ENCODE assay signal across 16 cellular contexts in the genomic region with DNA sequence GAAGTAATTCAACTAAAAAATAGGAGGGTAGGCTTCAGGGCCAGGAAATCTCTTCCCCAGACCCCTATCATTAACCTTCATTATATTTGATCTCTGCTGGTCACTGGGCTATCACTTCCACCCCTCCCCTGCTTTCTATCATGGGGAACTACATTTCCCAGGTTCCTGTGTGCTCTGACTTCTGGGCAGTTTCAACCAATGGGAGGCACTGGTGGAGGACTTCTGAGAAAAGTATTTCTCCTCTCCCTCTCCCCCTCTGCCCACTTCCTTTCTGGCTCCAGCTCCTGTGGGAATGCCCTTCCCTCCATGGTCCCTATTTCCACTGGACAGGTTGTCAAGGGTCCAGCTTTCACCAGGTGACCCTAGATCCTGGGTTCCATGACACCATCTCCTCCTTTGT.
DNase-seq lines count a peak whose midpoint lies in the region; ATAC-seq and TF ChIP-seq lines count a peak whose summit lies in the region.
"Had no signal": no experiment of that assay in that cellular context is flagged by ENCODE, and none has a peak within 500 bp of the region (broad histone marks: within the 10 kb centered on the region; RNA-seq: fewer than 3 reads in every experiment).

No MANE protein-coding gene starts in this region.

- no peak for DNase-seq in left ventricle myocardium inferior
- DNase-seq in cardiac septum (ENCODE audit: low spot score), result no peak
- DNase-seq in SJCRH30, result peak; percentile 42 to 56
- peak; percentile 48 to 55 for DNase-seq in fibroblast of lung (ENCODE audit: low read depth in 2 of 2)
- DNase-seq in aorta, result peak; percentile 14 to 16
- DNase-seq in GM10266 (ENCODE audit: extremely low spot score), result no peak
- DNase-seq: Kasumi-1, NCI-H1694, NCI-H446 treated with DMSO at 0.1 percent for 48 hours, pancreas, WERI-Rb-1 had no signal

- ATAC-seq in aorta (ENCODE audit: low FRiP score) (no peak), GM19328 (IDR thresholded peaks at IDR 0.05; ENCODE audit: unreplicated experiment) (no peak), HG03571 (IDR thresholded peaks at IDR 0.05; ENCODE audit: unreplicated experiment) (no peak)
- ATAC-seq: activated T-helper 17 cell treated with anti-CD3 and anti-CD28 coated beads, Interleukin-2, amount 50 U/mL, for 72 hours; pancreas; stimulated activated effector memory CD8-positive, alpha-beta T cell treated with anti-CD3 and anti-CD28 coated beads, Interleukin-12 subunit alpha, Interleukin-12 subunit beta, amount 100 ng/mL, for 72 hours had no signal

- H3K9ac ChIP-seq in fibroblast of lung (ENCODE audit: insufficient read depth, low read length), result no peak overlapping the region

- H3K4me2 ChIP-seq in fibroblast of lung (ENCODE audit: extremely low read depth, insufficient read depth, low read length), result no peak overlapping the region

- no peak overlapping the region for H2AFZ ChIP-seq in fibroblast of lung (ENCODE audit: low read length)

- H3K79me2 ChIP-seq in fibroblast of lung (ENCODE audit: control insufficient read depth, insufficient read depth, low read length), result no peaks in the 10 kb centered on the region

- TF ChIP-seq CTCF in left ventricle myocardium inferior (IDR thresholded peaks at IDR 0.05; ENCODE audit: borderline replicate concordance) (no peak), fibroblast of lung (conservative IDR thresholded peaks at IDR 0.05 in 1 of 2, IDR thresholded peaks at IDR 0.05 in 1 of 2; ENCODE audit: low read depth in 1 of 2, low read length in 2 of 2) (no peak), GM10266 (IDR thresholded peaks at IDR 0.05; ENCODE audit: control insufficient read depth, insufficient read depth, low read depth, missing control alignments) (no peak)

- H3K27me3 ChIP-seq in left ventricle myocardium inferior (ENCODE audit: low read depth) (peaks cover 22% of the 10 kb centered on the region), SJCRH30 (no peaks in the 10 kb centered on the region), fibroblast of lung (ENCODE audit: control insufficient read depth, insufficient read depth, low read length) (no peaks in the 10 kb centered on the region), aorta (ENCODE audit: control insufficient read depth in 1 of 2, insufficient read depth in 2 of 2, low read length in 1 of 2) (no peaks in the 10 kb centered on the region)
- H3K27me3 ChIP-seq: pancreas had no signal

- H4K20me1 ChIP-seq in fibroblast of lung (ENCODE audit: control insufficient read depth, extremely low read depth, insufficient read depth, low read length), result no peaks in the 10 kb centered on the region

- H3K36me3 ChIP-seq in left ventricle myocardium inferior, result no peaks in the 10 kb centered on the region
- H3K36me3 ChIP-seq in SJCRH30, result no peaks in the 10 kb centered on the region
- no peaks in the 10 kb centered on the region for H3K36me3 ChIP-seq in fibroblast of lung (ENCODE audit: control insufficient read depth, insufficient read depth, low read length)
- H3K36me3 ChIP-seq in aorta (ENCODE audit: control insufficient read depth in 1 of 2, insufficient read depth in 2 of 2, low read length in 1 of 2), result no peaks in the 10 kb centered on the region
- H3K36me3 ChIP-seq: pancreas, WERI-Rb-1 had no signal

- no peak overlapping the region for H3K4me3 ChIP-seq in left ventricle myocardium inferior
- no peak overlapping the region for H3K4me3 ChIP-seq in SJCRH30
- H3K4me3 ChIP-seq in fibroblast of lung (replicated peaks in 1 of 4; ENCODE audit: control extremely low read depth in 1 of 4, insufficient read depth in 1 of 4, low read depth in 3 of 4, low read length in 4 of 4), result no peak overlapping the region
- H3K4me3 ChIP-seq in aorta (ENCODE audit: low read length in 2 of 2), result no peak overlapping the region
- H3K4me3 ChIP-seq: pancreas had no signal

- intact Hi-C loops in left ventricle myocardium inferior (cut with micrococcal nuclease), result no loop called here
- intact Hi-C loops in cardiac septum (cut with DNase I), result no loop called here
- intact Hi-C loops in aorta (cut with DNase I), result no loop called here

- H3K27ac ChIP-seq in left ventricle myocardium inferior (replicated peaks), result peak overlapping the region; percentile 33
- H3K27ac ChIP-seq in SJCRH30, result peak overlapping the region; percentile 87
- H3K27ac ChIP-seq in fibroblast of lung (ENCODE audit: insufficient read depth, low read length), result peak overlapping the region; percentile 86
- no peak overlapping the region for H3K27ac ChIP-seq in aorta (ENCODE audit: low read depth in 1 of 2, low read length in 2 of 2)
- H3K27ac ChIP-seq: HL-60, pancreas, WERI-Rb-1 had no signal

- H3K4me1 ChIP-seq in left ventricle myocardium inferior (no peaks in the 10 kb centered on the region), SJCRH30 (peaks cover 39% of the 10 kb centered on the region), fibroblast of lung (ENCODE audit: control insufficient read depth, extremely low read depth, insufficient read depth, low read length) (peaks cover 9% of the 10 kb centered on the region), aorta (ENCODE audit: control insufficient read depth in 1 of 2, insufficient read depth in 2 of 2, low read length in 2 of 2) (no peaks in the 10 kb centered on the region)
- H3K4me1 ChIP-seq: pancreas had no signal

- H3K9me3 ChIP-seq in left ventricle myocardium inferior (replicated peaks) (no peaks in the 10 kb centered on the region), SJCRH30 (replicated peaks) (no peaks in the 10 kb centered on the region), fibroblast of lung (ENCODE audit: control insufficient read depth, insufficient read depth, low read depth, low read length) (no peaks in the 10 kb centered on the region), aorta (ENCODE audit: control insufficient read depth, low read length) (no peaks in the 10 kb centered on the region)
- H3K9me3 ChIP-seq: pancreas had no signal

Comparison
In these comparisons a context has a peak if more than half of its experiments do, and no peak if none do; other contexts are left out.
1. DNase-seq: peak in SJCRH30 (2 of 2), fibroblast of lung (2 of 2) and aorta (2 of 2); none in left ventricle myocardium inferior (single experiment), cardiac septum (single experiment) and GM10266 (single experiment).
2. H3K27ac ChIP-seq: peak in left ventricle myocardium inferior (single experiment), SJCRH30 (single experiment) and fibroblast of lung (single experiment); none in aorta (0 of 2).